Comparison of ENCODE assay signal across 9 cellular contexts in the genomic region with DNA sequence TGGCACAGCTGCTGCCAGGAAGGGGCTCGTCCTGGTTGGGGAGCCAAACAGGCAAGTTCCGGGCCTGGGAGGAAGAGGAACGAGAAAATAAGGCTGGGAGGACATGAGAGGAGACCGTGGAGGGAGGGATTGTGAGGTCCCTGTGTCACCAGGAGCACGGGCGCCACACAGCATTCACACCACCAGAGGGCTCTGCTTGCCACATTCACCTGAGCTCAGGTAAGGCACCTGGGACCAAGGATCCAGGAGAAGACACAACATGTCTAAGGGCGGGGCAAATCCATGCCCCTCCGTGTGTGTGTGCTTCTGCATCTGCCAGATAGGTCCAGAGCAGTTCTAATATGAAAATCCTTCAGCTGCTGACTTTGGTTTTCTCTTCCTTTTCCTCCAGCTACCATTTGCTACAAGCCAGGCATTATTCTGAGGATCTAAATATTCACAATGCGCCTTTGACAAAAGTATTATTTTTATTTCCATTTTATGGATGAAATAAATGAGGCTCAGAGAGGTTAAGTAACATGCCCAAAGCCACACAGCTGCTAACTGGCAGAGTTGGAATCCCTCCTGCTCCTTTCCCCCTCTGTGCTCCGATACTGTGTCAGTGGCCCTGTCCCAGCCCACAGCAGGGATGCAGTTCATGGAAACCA. TPM values are rescaled to one million over a fixed set of nuclear protein-coding genes. Genes with fewer than 3 reads are reported as not detected.
A peak's percentile ranks its signal among the peaks of the same experiment; 100 is the strongest.
DNase-seq lines count a peak whose midpoint lies in the region; ATAC-seq and TF ChIP-seq lines count a peak whose summit lies in the region.
"Had no signal": no experiment of that assay in that cellular context is flagged by ENCODE, and none has a peak within 500 bp of the region (broad histone marks: within the 10 kb centered on the region; RNA-seq: fewer than 3 reads in every experiment).

No MANE protein-coding gene starts in this region.

- peaks cover 0 to 9% of the 10 kb centered on the region in 2 donors for H3K4me1 ChIP-seq in breast epithelium

- no peaks in the 10 kb centered on the region for H3K9me3 Mint-ChIP-seq in nephron

- peaks cover 32% of the 10 kb centered on the region for H3K4me1 Mint-ChIP-seq in nephron

- H3K36me3 ChIP-seq in breast epithelium: no peaks in the 10 kb centered on the region

- peak overlapping the region in 1 of 2 donors; percentile 12 for H3K27ac ChIP-seq in breast epithelium
- H3K27ac ChIP-seq: thoracic aorta had no signal

- no peak for ATAC-seq in GM18502 (IDR thresholded peaks at IDR 0.05; ENCODE audit: poor library complexity, unreplicated experiment)

- H3K27me3 ChIP-seq in breast epithelium: no peaks in the 10 kb centered on the region

- DNase-seq in AG09309 (ENCODE audit: low read depth): no peak
- DNase-seq in T-helper 22 cell (ENCODE audit: low read depth): peak; percentile 18
- peak; percentile 82 to 86 for DNase-seq in breast epithelium (ENCODE audit: low spot score in 2 of 2)
- DNase-seq in HCEC 1CT: no peak
- DNase-seq in hippocampal formation (lab: John Stamatoyannopoulos, UW): no peak

- H3K27me3 Mint-ChIP-seq in nephron (ENCODE audit: low read depth): peaks cover 15% of the 10 kb centered on the region

- H3K9me3 ChIP-seq in breast epithelium: no peaks in the 10 kb centered on the region
- H3K9me3 ChIP-seq: thoracic aorta had no signal

- peaks cover 11% of the 10 kb centered on the region for H3K36me3 Mint-ChIP-seq in nephron (ENCODE audit: low read depth)

- no peak for TF ChIP-seq EP300 in Ishikawa (IDR thresholded peaks at IDR 0.05; ENCODE audit: borderline replicate concordance)

- peak overlapping the region in 1 of 3 experiments; percentile 33 for H3K27ac Mint-ChIP-seq in nephron

- peak; percentile 96 for TF ChIP-seq RAD21 in Ishikawa (IDR thresholded peaks at IDR 0.05; ENCODE audit: low read depth)

- H3K4me3 ChIP-seq in AG09309 (ENCODE audit: control insufficient read depth, low read depth, low read length): no peak overlapping the region
- no peak overlapping the region for H3K4me3 ChIP-seq in breast epithelium
- H3K4me3 ChIP-seq: thoracic aorta had no signal

- H3K4me3 Mint-ChIP-seq in nephron: no peak overlapping the region

- TF ChIP-seq POLR2A in breast epithelium (IDR thresholded peaks at IDR 0.05): no peak

- TF ChIP-seq CTCF in AG09309 (IDR thresholded peaks at IDR 0.05; ENCODE audit: control insufficient read depth, insufficient read depth, low read depth, low read length, missing control alignments): peak; percentile 35
- peak; percentile 68 to 89 (median 80) for TF ChIP-seq CTCF in breast epithelium (IDR thresholded peaks at IDR 0.05)
- TF ChIP-seq CTCF in nephron (IDR thresholded peaks at IDR 0.05; ENCODE audit: unreplicated experiment in 3 of 3): peak; percentile 49 to 61 (median 51)

- intact Hi-C loops in breast epithelium (cut with DNase I; ENCODE audit: low total_unique reads): loop anchor here (5.0 kb wide), 1 partner anchor 38 kb away; no protein-coding TSS in a partner anchor

TF ChIP-seq in Ishikawa, 13 proteins besides CTCF, POLR2A, EP300 and RAD21:
- TF ChIP-seq, protein P1, sequence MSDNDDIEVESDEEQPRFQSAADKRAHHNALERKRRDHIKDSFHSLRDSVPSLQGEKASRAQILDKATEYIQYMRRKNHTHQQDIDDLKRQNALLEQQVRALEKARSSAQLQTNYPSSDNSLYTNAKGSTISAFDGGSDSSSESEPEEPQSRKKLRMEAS (IDR thresholded peaks at IDR 0.05): 0 out of 2 replicates have a peak, but pooled peaks have one; percentile 18
- TF ChIP-seq TEAD4 (IDR thresholded peaks at IDR 0.05): peak; percentile 90
- no peak for TF ChIP-seq TAF1 (IDR thresholded peaks at IDR 0.05; ENCODE audit: low read depth)

RNA-seq across cellular contexts. Expression of a gene that starts 14.6 kb away (rescaled TPM):
- total RNA-seq in breast epithelium: 10 to 100 TPM; 40.6 to 87.8 (median 60.3) TPM

RNA-seq across cellular contexts. Expression of a gene that starts 18.8 kb away (rescaled TPM):
- total RNA-seq in breast epithelium: 1 to 10 TPM in 2 of 3 donors, under 1 TPM in 1; 0.98 to 1.4 (median 1.0) TPM

RNA-seq across cellular contexts. Expression of a gene that starts 28.9 kb away (rescaled TPM):
- total RNA-seq in breast epithelium: 10 to 100 TPM; 27.5 to 51.5 (median 30.6) TPM

RNA-seq across cellular contexts. Expression of a gene that starts 38.3 kb away (rescaled TPM):
- 10 to 100 TPM; 11.4 to 25.0 (median 18.7) TPM for total RNA-seq in breast epithelium

Comparison
In these comparisons a context has a peak if more than half of its experiments do, and no peak if none do; other contexts are left out.
1. DNase-seq: peak in T-helper 22 cell (single experiment) and breast epithelium (2 of 2); none in AG09309 (single experiment), HCEC 1CT (single experiment) and hippocampal formation (0 of 2).
2. Peak in every context shown above with its lines, with median percentiles within 50 percentile points of each other: CTCF ChIP-seq.